21 cellular contexts compared by ENCODE assay signal in the genomic region with DNA sequence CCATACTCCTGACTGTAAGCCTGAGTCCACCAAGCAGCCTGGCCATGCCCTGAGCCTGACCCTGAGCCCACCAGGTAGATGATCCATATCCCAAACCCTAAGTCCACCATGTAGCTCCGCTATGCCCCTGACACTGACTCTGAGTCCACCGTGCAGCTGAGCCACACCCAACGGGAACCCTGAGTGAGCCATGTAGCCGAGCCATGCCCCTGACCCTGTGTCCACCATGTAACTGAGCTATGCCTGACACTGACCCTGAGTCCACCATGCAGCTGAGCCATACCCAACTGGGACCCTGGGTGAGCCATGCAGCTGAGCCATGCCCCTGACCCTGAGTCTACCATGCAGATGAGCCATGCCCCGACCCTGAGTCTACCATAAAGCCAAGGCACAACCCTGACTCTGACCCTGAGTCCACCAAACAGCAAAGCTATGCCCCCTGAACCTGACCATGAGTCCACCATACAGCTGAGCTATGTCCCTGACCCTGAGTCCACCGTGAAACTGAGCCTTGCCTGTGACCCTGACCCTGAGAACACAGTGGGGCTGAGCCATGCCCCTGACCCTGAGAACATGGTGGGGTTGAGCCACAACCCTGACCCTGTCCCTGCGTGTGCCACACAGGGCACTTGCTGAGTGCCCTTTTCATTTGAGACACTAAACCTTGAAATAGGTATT.
A peak's percentile ranks its signal among the peaks of the same experiment; 100 is the strongest.
DNase-seq lines count a peak whose midpoint lies in the region; ATAC-seq, FAIRE-seq and TF ChIP-seq lines count a peak whose summit lies in the region.
"Had no signal": no experiment of that assay in that cellular context is flagged by ENCODE, and none has a peak within 500 bp of the region (broad histone marks: within the 10 kb centered on the region; RNA-seq: fewer than 3 reads in every experiment).

No MANE protein-coding gene starts in this region.

- no peak for TF ChIP-seq RAD21 in HepG2 (CRISPR knock-in tag; IDR thresholded peaks at IDR 0.05)

- DNase-seq in HepG2 (ENCODE audit: low spot score) (no peak), right lobe of liver (no peak), bronchial epithelial cell (ENCODE audit: low read depth) (no peak), omental fat pad (ENCODE audit: low spot score) (no peak), type B pancreatic cell (ENCODE audit: extremely low spot score, unreplicated experiment) (no peak), GM10266 (ENCODE audit: extremely low spot score) (no peak)
- no peak for DNase-seq in stimulated activated CD4-positive, alpha-beta T cell treated with anti-CD3 and anti-CD28 coated beads, Interleukin-12 subunit alpha, Interleukin-12 subunit beta, amount 100 ng/mL, for 4 hours
- DNase-seq: DMS79, H7, MM.1S, NCI-H1092, NCI-H1436, NCI-H187 treated with DMSO at 0.1 percent for 48 hours, NCI-H2107, NCI-H446 treated with DMSO at 0.1 percent for 48 hours, NCI-H526 treated with DMSO at 0.1 percent for 48 hours, PC-3, SHP77 treated with DMSO at 0.1 percent for 48 hours had no signal

- H3K79me2 ChIP-seq in HepG2 (ENCODE audit: insufficient read depth, low read length): no peaks in the 10 kb centered on the region

- H3K36me3 ChIP-seq in HepG2 (replicated peaks in 1 of 2; ENCODE audit: control insufficient read depth in 1 of 2, insufficient read depth in 2 of 2, low read length in 2 of 2): peaks cover 43 to 91% of the 10 kb centered on the region in 2 experiments
- peaks cover 0 to 55% (median 25%) of the 10 kb centered on the region in 4 donors for H3K36me3 ChIP-seq in right lobe of liver
- H3K36me3 ChIP-seq in bronchial epithelial cell (ENCODE audit: control insufficient read depth, insufficient read depth, low read length): peaks cover 15% of the 10 kb centered on the region

- peaks cover 34% of the 10 kb centered on the region; the same call in 1 of the 2 replicates for H4K20me1 ChIP-seq in HepG2 (ENCODE audit: insufficient read depth, low read length)

- no peak for TF ChIP-seq CTCF in HepG2 (CRISPR knock-in tag; IDR thresholded peaks at IDR 0.05)
- TF ChIP-seq CTCF in right lobe of liver (IDR thresholded peaks at IDR 0.05): no peak
- TF ChIP-seq CTCF in bronchial epithelial cell (IDR thresholded peaks at IDR 0.05; ENCODE audit: insufficient read depth, low read length, severe bottlenecking): no peak
- no peak for TF ChIP-seq CTCF in omental fat pad (IDR thresholded peaks at IDR 0.05)
- TF ChIP-seq CTCF in type B pancreatic cell (conservative IDR thresholded peaks at IDR 0.05): no peak
- TF ChIP-seq CTCF in GM10266 (IDR thresholded peaks at IDR 0.05; ENCODE audit: control insufficient read depth, insufficient read depth, low read depth, missing control alignments): no peak

- no peak for TF ChIP-seq EP300 in HepG2 (IDR thresholded peaks at IDR 0.05; ENCODE audit: low read depth in 2 of 2, low read length in 2 of 2)
- no peak for TF ChIP-seq EP300 in HepG2 (CRISPR knock-in tag; IDR thresholded peaks at IDR 0.05; ENCODE audit: borderline replicate concordance)

- FAIRE-seq in HepG2 (lab: Jason Lieb, UNC): no peak
- peak; percentile 88 for FAIRE-seq in bronchial epithelial cell (lab: Jason Lieb, UNC)
- FAIRE-seq: K562 had no signal

- in situ Hi-C loops in HepG2 (cut with HindIII; ENCODE audit: extremely low pct_ligation_motif_present, low pct_unique_long_range_greater_than_20kb): loop anchor here (25.0 kb wide), 1 partner anchor 555 kb away; no protein-coding TSS in a partner anchor

- no peak overlapping the region for H3K27ac ChIP-seq in HepG2 (ENCODE audit: extremely low read length, insufficient read depth, low read length)
- H3K27ac ChIP-seq in right lobe of liver: no peak overlapping the region

- H2AFZ ChIP-seq in HepG2 (ENCODE audit: low read length): no peak overlapping the region

- H3K9me3 Mint-ChIP-seq in type B pancreatic cell: no peaks in the 10 kb centered on the region

- WGBS in HepG2 (ENCODE audit: low lambda C conversion rate): 100% methylated on average over 1 of the region's 7 CpGs
- WGBS in right lobe of liver (ENCODE audit: insufficient coverage, low coverage, low lambda C conversion rate, missing lambda C conversion rate): no CpG with 5 or more reads among the region's 7 CpGs

- no peaks in the 10 kb centered on the region for H3K9me3 ChIP-seq in HepG2 (ENCODE audit: low read length)
- H3K9me3 ChIP-seq in right lobe of liver: no peaks in the 10 kb centered on the region

- H3K27me3 Mint-ChIP-seq in type B pancreatic cell: no peaks in the 10 kb centered on the region
- H3K27me3 Mint-ChIP-seq: B cell had no signal

- H3K36me3 Mint-ChIP-seq in type B pancreatic cell: peaks cover 49% of the 10 kb centered on the region

- H3K27me3 ChIP-seq in HepG2 (ENCODE audit: control insufficient read depth in 1 of 2, insufficient read depth in 2 of 2, low read length in 2 of 2): no peaks in the 10 kb centered on the region
- H3K27me3 ChIP-seq in right lobe of liver: no peaks in the 10 kb centered on the region
- no peaks in the 10 kb centered on the region for H3K27me3 ChIP-seq in bronchial epithelial cell (ENCODE audit: control insufficient read depth, insufficient read depth, low read length)

- peaks cover 24% of the 10 kb centered on the region for H3K4me1 ChIP-seq in HepG2 (ENCODE audit: insufficient read depth, low read length)
- peaks cover 0 to 15% (median 6%) of the 10 kb centered on the region in 4 donors for H3K4me1 ChIP-seq in right lobe of liver

- POLR2A ChIA-PET in HepG2 (lab: Yijun Ruan, JAX): no interaction called here

- BruUV-seq in HepG2 (replicated peaks; lab: Mats Ljungman, UMichigan): no TSS peak

- no peak for TF ChIP-seq POLR2A in HepG2 (IDR thresholded peaks at IDR 0.05; ENCODE audit: insufficient read depth in 1 of 2, low read depth in 2 of 2, low read length in 2 of 2)
- no peak for TF ChIP-seq POLR2A in right lobe of liver (IDR thresholded peaks at IDR 0.05)

- H3K4me1 Mint-ChIP-seq in type B pancreatic cell (ENCODE audit: unreplicated experiment): peaks cover 4% of the 10 kb centered on the region

- no peak overlapping the region for H3K4me3 Mint-ChIP-seq in type B pancreatic cell
- H3K4me3 Mint-ChIP-seq: B cell had no signal

- no peak overlapping the region for H3K4me2 ChIP-seq in HepG2 (ENCODE audit: low read depth, low read length)

- no peak for ATAC-seq in HepG2
- no peak for ATAC-seq in right lobe of liver
- peak; percentile 29 for ATAC-seq in omental fat pad (ENCODE audit: low FRiP score)
- no peak for ATAC-seq in HG02763 (IDR thresholded peaks at IDR 0.05; ENCODE audit: unreplicated experiment)
- ATAC-seq: K562, PC-3 had no signal

- intact Hi-C loops in HepG2 (cut with micrococcal nuclease; ENCODE audit: unreplicated experiment) (loop anchor here (2.0 kb wide), 1 partner anchor 15 kb away; no protein-coding TSS in a partner anchor), right lobe of liver (cut with DNase I) (no loop called here)

- H3K27ac Mint-ChIP-seq in type B pancreatic cell: peak overlapping the region; percentile 41
- H3K27ac Mint-ChIP-seq: B cell had no signal

- no peak overlapping the region for H3K4me3 ChIP-seq in HepG2 (replicated peaks in 1 of 3; ENCODE audit: insufficient read depth in 1 of 3, low read depth in 2 of 3, low read length in 3 of 3)
- H3K4me3 ChIP-seq in right lobe of liver: no peak overlapping the region
- no peak overlapping the region for H3K4me3 ChIP-seq in bronchial epithelial cell (ENCODE audit: low read depth, low read length)
- H3K4me3 ChIP-seq: K562 had no signal

- CTCF ChIA-PET in HepG2 (lab: Yijun Ruan, JAX; ENCODE audit: low intra/inter-chr PET ratio, low total read pairs): no interaction called here

- no peak overlapping the region for H3K9ac ChIP-seq in HepG2 (ENCODE audit: insufficient read depth, low read depth, low read length)

TF ChIP-seq in HepG2, 621 proteins besides CTCF, POLR2A, EP300 and RAD21:
- TF ChIP-seq AGO2 (optimal IDR thresholded peaks at IDR 0.05; ENCODE audit: low read depth, low read length) (peak; percentile 71), RBM22 (optimal IDR thresholded peaks at IDR 0.05; ENCODE audit: low read length) (peak; percentile 47), TRIM24 (CRISPR knock-in tag; IDR thresholded peaks at IDR 0.05) (0 out of 2 replicates have a peak, but pooled peaks have one; percentile 22), SALL1 (CRISPR knock-in tag; IDR thresholded peaks at IDR 0.05) (no peak), FOXK1 (CRISPR knock-in tag; IDR thresholded peaks at IDR 0.05; ENCODE audit: borderline replicate concordance, low read depth) (no peak), RARA (CRISPR knock-in tag; IDR thresholded peaks at IDR 0.05) (peak; percentile 34; the same call in 1 of the 2 replicates), CHD2 (IDR thresholded peaks at IDR 0.05; ENCODE audit: low read depth, low read length) (no peak), NPAS2 (CRISPR knock-in tag; IDR thresholded peaks at IDR 0.05; ENCODE audit: borderline replicate concordance) (no peak), HNF4A (CRISPR knock-in tag; IDR thresholded peaks at IDR 0.05) (peak; percentile 71), NR2C2 (CRISPR knock-in tag; IDR thresholded peaks at IDR 0.05; ENCODE audit: borderline replicate concordance) (0 out of 2 replicates have a peak, but pooled peaks have one; percentile 29)
- TF ChIP-seq, protein P1, sequence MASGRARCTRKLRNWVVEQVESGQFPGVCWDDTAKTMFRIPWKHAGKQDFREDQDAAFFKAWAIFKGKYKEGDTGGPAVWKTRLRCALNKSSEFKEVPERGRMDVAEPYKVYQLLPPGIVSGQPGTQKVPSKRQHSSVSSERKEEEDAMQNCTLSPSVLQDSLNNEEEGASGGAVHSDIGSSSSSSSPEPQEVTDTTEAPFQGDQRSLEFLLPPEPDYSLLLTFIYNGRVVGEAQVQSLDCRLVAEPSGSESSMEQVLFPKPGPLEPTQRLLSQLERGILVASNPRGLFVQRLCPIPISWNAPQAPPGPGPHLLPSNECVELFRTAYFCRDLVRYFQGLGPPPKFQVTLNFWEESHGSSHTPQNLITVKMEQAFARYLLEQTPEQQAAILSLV (CRISPR knock-in tag; IDR thresholded peaks at IDR 0.05; ENCODE audit: borderline replicate concordance): 0 out of 2 replicates have a peak, but pooled peaks have one; percentile 31
